Comparison of ENCODE assay signal across 11 cellular contexts in the genomic region with DNA sequence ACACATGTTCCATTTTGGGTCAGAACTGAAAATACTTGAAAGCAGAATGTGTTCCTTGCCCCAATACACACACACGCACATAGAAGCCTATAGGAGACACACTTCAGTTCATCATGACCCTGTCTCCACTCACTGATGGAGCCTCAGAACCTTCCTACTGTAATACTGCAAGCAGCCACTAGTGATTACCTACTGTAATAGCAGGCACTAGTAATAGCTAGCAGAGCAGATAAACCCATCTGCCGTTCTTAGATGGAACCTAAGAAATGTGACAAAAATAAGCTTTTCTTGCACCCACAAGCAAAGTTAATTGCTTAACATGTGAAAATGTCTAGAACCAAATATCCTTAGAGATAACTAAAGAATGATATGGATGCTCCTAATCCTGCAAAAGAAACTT. TPM values are rescaled to one million over a fixed set of nuclear protein-coding genes. Genes with fewer than 3 reads are reported as not detected.
DNase-seq lines count a peak whose midpoint lies in the region; ATAC-seq and TF ChIP-seq lines count a peak whose summit lies in the region.
"Had no signal": no experiment of that assay in that cellular context is flagged by ENCODE, and none has a peak within 500 bp of the region (broad histone marks: within the 10 kb centered on the region; RNA-seq: fewer than 3 reads in every experiment).

No MANE protein-coding gene starts in this region.

- no peak overlapping the region for H3K27ac ChIP-seq in osteoblast (ENCODE audit: low read depth, low read length)
- H3K27ac ChIP-seq: hepatocyte had no signal

- H3K4me1 ChIP-seq in osteoblast (ENCODE audit: insufficient read depth, low read length) (no peaks in the 10 kb centered on the region), BE2C (no peaks in the 10 kb centered on the region)

- H3K4me3 ChIP-seq in osteoblast (ENCODE audit: insufficient read depth, low read length) (no peak overlapping the region), BE2C (ENCODE audit: low read depth, low read length) (no peak overlapping the region)
- H3K4me3 ChIP-seq: hepatocyte had no signal

- no peaks in the 10 kb centered on the region for H3K27me3 ChIP-seq in osteoblast (ENCODE audit: insufficient read depth, low read length)
- no peaks in the 10 kb centered on the region for H3K27me3 ChIP-seq in BE2C
- H3K27me3 ChIP-seq: hepatocyte had no signal

- ATAC-seq in HG02763 (IDR thresholded peaks at IDR 0.05; ENCODE audit: unreplicated experiment) = peak; percentile 61

- no peak overlapping the region for H2AFZ ChIP-seq in osteoblast (ENCODE audit: low read length)
- H2AFZ ChIP-seq: hepatocyte had no signal

- H4K20me1 ChIP-seq in osteoblast (ENCODE audit: insufficient read depth, low read length) = no peaks in the 10 kb centered on the region

- H3K9me3 ChIP-seq in osteoblast (ENCODE audit: low read depth, low read length) = no peaks in the 10 kb centered on the region
- no peaks in the 10 kb centered on the region; the same call in 1 of the 2 replicates for H3K9me3 ChIP-seq in BE2C

- H3K4me2 ChIP-seq in osteoblast (ENCODE audit: insufficient read depth, low read length) = no peak overlapping the region
- H3K4me2 ChIP-seq: hepatocyte had no signal

- DNase-seq in DMS53 (lab: John Stamatoyannopoulos, UW) = peak; percentile 30
- DNase-seq in DMS53 treated with DMSO at 0.1 percent for 48 hours (lab: John Stamatoyannopoulos, UW; ENCODE audit: unreplicated experiment) = no peak
- DNase-seq in NAMALWA (ENCODE audit: low spot score) = peak; percentile 55
- DNase-seq in osteoblast (ENCODE audit: insufficient read length, low spot score, missing footprints) = peak; percentile 18
- no peak for DNase-seq in activated CD4-positive, CD25-positive, alpha-beta regulatory T cell treated with anti-CD3 and anti-CD28 coated beads, Interleukin-2, amount 50 U/mL, for 72 hours
- no peak for DNase-seq in activated CD4-positive, alpha-beta T cell treated with anti-CD3 and anti-CD28 coated beads, Interleukin-2, amount 50 U/mL, for 4 hours
- DNase-seq in BE2C = no peak

- no peaks in the 10 kb centered on the region for H3K36me3 ChIP-seq in osteoblast (ENCODE audit: insufficient read depth, low read length)
- H3K36me3 ChIP-seq in BE2C = no peaks in the 10 kb centered on the region

- peak; percentile 19 for TF ChIP-seq CTCF in osteoblast (IDR thresholded peaks at IDR 0.05; ENCODE audit: extremely low read depth, low read depth, low read length)
- no peak; the same call in 1 of the 2 replicates for TF ChIP-seq CTCF in BE2C (IDR thresholded peaks at IDR 0.05; ENCODE audit: low read depth, low read length)

- H3K79me2 ChIP-seq in osteoblast (ENCODE audit: insufficient read depth, low read length) = no peaks in the 10 kb centered on the region
- H3K79me2 ChIP-seq: hepatocyte had no signal

RNA-seq across cellular contexts. Expression of gene AMTN, which starts 13.6 kb away (rescaled TPM):
- total RNA-seq in osteoblast = not detected in 2 replicates
- polyA plus RNA-seq in BE2C (2012; ENCODE audit: insufficient read depth, insufficient read length, low read depth) = not detected
- total RNA-seq: astrocyte, hepatocyte had no signal
- polyA plus RNA-seq: hepatocyte had no signal

RNA-seq across cellular contexts. Expression of gene MUC7, which starts 60.0 kb away (rescaled TPM):
- not detected in 2 replicates for total RNA-seq in osteoblast
- polyA plus RNA-seq in BE2C (2012; ENCODE audit: insufficient read depth, insufficient read length, low read depth) = not detected
- total RNA-seq: A172, astrocyte, hepatocyte had no signal
- polyA plus RNA-seq: hepatocyte had no signal

Comparison
In these comparisons a context has a peak if more than half of its experiments do, and no peak if none do; other contexts are left out.
1. DNase-seq: peak in DMS53 (single experiment), NAMALWA (single experiment) and osteoblast (single experiment); none in DMS53 treated with DMSO at 0.1 percent for 48 hours (single experiment), activated CD4-positive, CD25-positive, alpha-beta regulatory T cell treated with anti-CD3 and anti-CD28 coated beads, Interleukin-2, amount 50 U/mL, for 72 hours (single experiment), activated CD4-positive, alpha-beta T cell treated with anti-CD3 and anti-CD28 coated beads, Interleukin-2, amount 50 U/mL, for 4 hours (0 of 2) and BE2C (single experiment).